In the genomic region with DNA sequence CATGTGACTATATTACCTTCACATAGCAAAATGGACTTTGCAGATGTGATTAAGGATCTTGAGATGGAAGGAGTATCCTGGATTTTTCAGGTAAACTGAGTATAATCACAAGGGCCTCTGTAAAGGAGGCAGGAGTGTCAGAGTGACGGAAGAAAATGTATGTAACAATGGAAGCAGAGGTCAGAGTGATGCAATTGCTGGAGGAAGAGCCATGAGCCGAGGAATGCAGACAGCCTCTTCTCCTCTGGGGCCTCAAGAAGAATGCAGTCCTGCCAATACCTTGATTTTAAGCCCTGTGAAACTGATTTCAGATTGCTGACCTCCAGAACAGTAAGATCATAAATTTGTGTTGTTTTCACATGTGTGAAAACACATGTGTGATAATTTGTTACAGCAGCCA, we compare ENCODE assay signal across 11 cellular contexts. TPM values are rescaled to one million over a fixed set of nuclear protein-coding genes. Genes with fewer than 3 reads are reported as not detected.
A peak's percentile ranks its signal among the peaks of the same experiment; 100 is the strongest.
DNase-seq lines count a peak whose midpoint lies in the region; ATAC-seq, FAIRE-seq and TF ChIP-seq lines count a peak whose summit lies in the region.
"Had no signal": no experiment of that assay in that cellular context is flagged by ENCODE, and none has a peak within 500 bp of the region (broad histone marks: within the 10 kb centered on the region; RNA-seq: fewer than 3 reads in every experiment).

No MANE protein-coding gene starts in this region.

- TF ChIP-seq CTCF in heart right ventricle (IDR thresholded peaks at IDR 0.05) (no peak), astrocyte (IDR thresholded peaks at IDR 0.05; ENCODE audit: insufficient read depth, low read depth, low read length) (no peak), lung (IDR thresholded peaks at IDR 0.05; ENCODE audit: control extremely low read depth, extremely low read depth) (no peak)

- no peaks in the 10 kb centered on the region for H3K79me2 ChIP-seq in astrocyte (ENCODE audit: insufficient read depth, low read length)

- DNase-seq in heart right ventricle (no peak), cardiac septum (ENCODE audit: low spot score) (no peak), astrocyte (ENCODE audit: low read depth) (no peak), lung (ENCODE audit: low spot score) (no peak), dermis blood vessel endothelial cell (no peak), posterior vena cava (ENCODE audit: low spot score) (no peak)
- DNase-seq: GF-D8, kidney had no signal

- H3K36me3 Mint-ChIP-seq in astrocyte (ENCODE audit: low read depth, unreplicated experiment): peaks cover 11% of the 10 kb centered on the region

- H2AFZ ChIP-seq in astrocyte (ENCODE audit: low read depth, low read length): no peak overlapping the region

- H3K36me3 ChIP-seq in heart right ventricle: peaks cover 0 to 25% (median 0%) of the 10 kb centered on the region in 9 donors
- H3K36me3 ChIP-seq in astrocyte (ENCODE audit: insufficient read depth, low read length): no peaks in the 10 kb centered on the region
- peaks cover 0 to 18% of the 10 kb centered on the region in 2 donors for H3K36me3 ChIP-seq in lung (ENCODE audit: control insufficient read depth in 2 of 2, insufficient read depth in 2 of 2, low read length in 2 of 2)

- H3K27ac ChIP-seq in heart right ventricle (peak overlapping the region; percentile 79 to 92 (median 86)), astrocyte (ENCODE audit: low read depth, low read length) (no peak overlapping the region), lung (ENCODE audit: low read depth in 1 of 2, low read length in 1 of 2) (peak overlapping the region; percentile 72 to 83)

- H3K4me3 ChIP-seq in heart right ventricle (no peak overlapping the region), astrocyte (ENCODE audit: insufficient read depth, low read depth, low read length) (no peak overlapping the region), lung (no peak overlapping the region)
- H3K4me3 ChIP-seq: BLaER1 treated with 17β-estradiol and CSF1 and Interleukin-3, amounts not matched to agents 10 nM and 100 nM had no signal

- 42 to 48% methylated on average over 2 of the region's 2 CpGs for WGBS in heart right ventricle, 2 donors
- WGBS in lung, 2 donors: 29 to 43% methylated on average over 2 of the region's 2 CpGs

- H3K27me3 Mint-ChIP-seq in astrocyte (ENCODE audit: low read depth, unreplicated experiment): peaks cover 4% of the 10 kb centered on the region

- H3K4me3 Mint-ChIP-seq in astrocyte (ENCODE audit: unreplicated experiment): no peak overlapping the region

- H3K27me3 ChIP-seq in heart right ventricle: no peaks in the 10 kb centered on the region
- H3K27me3 ChIP-seq in astrocyte (ENCODE audit: insufficient read depth, low read length): no peaks in the 10 kb centered on the region
- no peaks in the 10 kb centered on the region for H3K27me3 ChIP-seq in lung (ENCODE audit: control insufficient read depth, insufficient read depth)
- H3K27me3 ChIP-seq: BLaER1 treated with 17β-estradiol and CSF1 and Interleukin-3, amounts not matched to agents 10 nM and 100 nM had no signal

- H3K9me3 Mint-ChIP-seq in astrocyte (ENCODE audit: unreplicated experiment): no peaks in the 10 kb centered on the region

- peak overlapping the region; percentile 60 for H3K27ac Mint-ChIP-seq in astrocyte (ENCODE audit: unreplicated experiment)

- no peak for FAIRE-seq in astrocyte (lab: Jason Lieb, UNC)
- FAIRE-seq: kidney had no signal

- H3K9ac ChIP-seq in astrocyte (ENCODE audit: low read length): no peak overlapping the region

- H3K9me3 ChIP-seq in heart right ventricle (no peaks in the 10 kb centered on the region), astrocyte (ENCODE audit: insufficient read depth, low read depth, low read length) (no peaks in the 10 kb centered on the region), lung (ENCODE audit: control insufficient read depth in 2 of 2, insufficient read depth in 1 of 2, low read length in 1 of 2) (no peaks in the 10 kb centered on the region)
- H3K9me3 ChIP-seq: BLaER1 treated with 17β-estradiol and CSF1 and Interleukin-3, amounts not matched to agents 10 nM and 100 nM had no signal

- H4K20me1 ChIP-seq in astrocyte (ENCODE audit: insufficient read depth, low read length): no peaks in the 10 kb centered on the region
- H4K20me1 ChIP-seq: BLaER1 treated with 17β-estradiol and CSF1 and Interleukin-3, amounts not matched to agents 10 nM and 100 nM had no signal

- peaks cover 19 to 81% (median 65%) of the 10 kb centered on the region in 9 donors for H3K4me1 ChIP-seq in heart right ventricle
- H3K4me1 ChIP-seq in astrocyte (ENCODE audit: insufficient read depth, low read length): no peaks in the 10 kb centered on the region
- peaks cover 16 to 20% of the 10 kb centered on the region in 2 donors for H3K4me1 ChIP-seq in lung (ENCODE audit: control insufficient read depth in 2 of 2, insufficient read depth in 2 of 2, low read length in 2 of 2)

- ATAC-seq in heart right ventricle (no peak), lung (ENCODE audit: insufficient read depth, low FRiP score) (no peak), GM21723 (IDR thresholded peaks at IDR 0.05; ENCODE audit: unreplicated experiment) (no peak), HG03175 (IDR thresholded peaks at IDR 0.05; ENCODE audit: unreplicated experiment) (no peak)

- peaks cover 12% of the 10 kb centered on the region for H3K4me1 Mint-ChIP-seq in astrocyte (ENCODE audit: low read depth, unreplicated experiment)

- intact Hi-C loops in heart right ventricle (cut with DNase I) (loop anchor here in 3 of 10 donors (1.0 to 2.0 kb wide), 3 partner anchors 15 to 17 kb away; a partner anchor contains a TSS), cardiac septum (cut with DNase I) (loop anchor here (2.0 kb wide), 1 partner anchor 16 kb away; no protein-coding TSS in a partner anchor), posterior vena cava (cut with DNase I) (no loop called here)

- no peak overlapping the region for H3K4me2 ChIP-seq in astrocyte (ENCODE audit: low read length)

RNA-seq across cellular contexts. Expression of a gene that starts 15.1 kb away (rescaled TPM):
- 10 to 100 TPM; 10.6 to 19.0 (median 14.8) TPM for total RNA-seq in heart right ventricle
- polyA plus RNA-seq in heart right ventricle: 10 to 100 TPM; 13.5 to 17.7 TPM
- 14.4 TPM for total RNA-seq in cardiac septum
- 13.6 and 15.7 TPM in 2 replicates for total RNA-seq in astrocyte
- 10 to 100 TPM; 17.3 to 28.0 TPM for total RNA-seq in lung
- 10 to 100 TPM; 16.0 to 20.1 TPM for polyA plus RNA-seq in lung
- 8.1 and 13.3 TPM in 2 replicates for total RNA-seq in dermis blood vessel endothelial cell
- total RNA-seq in posterior vena cava: 10 to 100 TPM; 10.9 to 12.6 TPM

RNA-seq across cellular contexts. Expression of a gene that starts 16.8 kb away (rescaled TPM):
- 10 to 100 TPM; 31.6 to 49.9 (median 43.4) TPM for total RNA-seq in heart right ventricle
- polyA plus RNA-seq in heart right ventricle: 10 to 100 TPM; 19.9 to 28.7 TPM
- total RNA-seq in cardiac septum: 35.7 TPM
- total RNA-seq in astrocyte: 7.2 and 8.0 TPM in 2 replicates
- total RNA-seq in lung: 1 to 10 TPM; 5.7 to 7.0 TPM
- 1 to 10 TPM; 2.7 to 3.2 TPM for polyA plus RNA-seq in lung
- 2.7 and 3.6 TPM in 2 replicates for total RNA-seq in dermis blood vessel endothelial cell
- total RNA-seq in posterior vena cava: 10 to 100 TPM in 1 of 2 donors, 1 to 10 TPM in 1; 9.8 to 11.4 TPM

RNA-seq across cellular contexts. Expression of a gene that starts 27.2 kb away (rescaled TPM):
- total RNA-seq in heart right ventricle (100 to 1,000 TPM in 1 of 10 donors, 10 to 100 TPM in 6, 1 to 10 TPM in 3; 5.4 to 131 (median 24.0) TPM), cardiac septum (21.1 TPM), astrocyte (0.75 and 1.2 TPM in 2 replicates), lung (10 to 100 TPM; 42.9 to 50.2 TPM), dermis blood vessel endothelial cell (0.37 and 0.51 TPM in 2 replicates), posterior vena cava (10 to 100 TPM in 1 of 2 donors, 1 to 10 TPM in 1; 8.6 to 12.5 TPM)
- polyA plus RNA-seq in heart right ventricle (10 to 100 TPM in 1 of 2 donors, 1 to 10 TPM in 1; 8.9 to 21.1 TPM), lung (100 to 1,000 TPM in 1 of 2 donors, 10 to 100 TPM in 1; 37.8 to 104 TPM)

RNA-seq across cellular contexts. Expression of a gene that starts 32.6 kb away (rescaled TPM):
- total RNA-seq in heart right ventricle: 100 to 1,000 TPM; 278 to 496 (median 334) TPM
- polyA plus RNA-seq in heart right ventricle: 100 to 1,000 TPM; 134 to 225 TPM
- 266 TPM for total RNA-seq in cardiac septum
- total RNA-seq in astrocyte: 21.1 and 23.4 TPM in 2 replicates
- 10 to 100 TPM; 23.6 to 96.1 TPM for total RNA-seq in lung
- polyA plus RNA-seq in lung: 10 to 100 TPM; 50.8 to 92.1 TPM
- total RNA-seq in dermis blood vessel endothelial cell: 9.2 and 11.9 TPM in 2 replicates
- total RNA-seq in posterior vena cava: 10 to 100 TPM; 21.8 to 32.9 TPM
